17 cellular contexts compared by ENCODE assay signal in genomic region chr4:156992943-156993342, GRCh38. TPM values are rescaled to one million over a fixed set of nuclear protein-coding genes. Genes with fewer than 3 reads are reported as not detected.
DNase-seq lines count a peak whose midpoint lies in the region; ATAC-seq and TF ChIP-seq lines count a peak whose summit lies in the region.
"Had no signal": no experiment of that assay in that cellular context is flagged by ENCODE, and none has a peak within 500 bp of the region (broad histone marks: within the 10 kb centered on the region; RNA-seq: fewer than 3 reads in every experiment).

No MANE protein-coding gene starts in this region.

- H3K4me1 ChIP-seq in thyroid gland (peaks cover 0 to 3% of the 10 kb centered on the region in 2 donors), MM.1S (ENCODE audit: low read length) (no peaks in the 10 kb centered on the region)
- H3K4me1 ChIP-seq: A549, BLaER1 had no signal

- intact Hi-C loops in thyroid gland (cut with DNase I): no loop called here

- H3K9me3 ChIP-seq in thyroid gland (no peaks in the 10 kb centered on the region), MM.1S (replicated peaks; ENCODE audit: insufficient read depth, low read length) (no peaks in the 10 kb centered on the region)
- H3K9me3 ChIP-seq: A549 had no signal

- no peaks in the 10 kb centered on the region for H3K79me2 ChIP-seq in MM.1S (ENCODE audit: low read length)

- DNase-seq in EL: peak; percentile 36
- peak; percentile 50 for DNase-seq in fibroblast of pulmonary artery (ENCODE audit: low read depth)
- DNase-seq in omental fat pad (ENCODE audit: low spot score): no peak
- DNase-seq in thyroid gland: no peak
- DNase-seq in activated CD8-positive, alpha-beta memory T cell treated with anti-CD3 and anti-CD28 coated beads, Interleukin-2, amount 50 U/mL, for 4 hours: no peak
- DNase-seq in MM.1S: no peak
- DNase-seq: CD8-positive, alpha-beta memory T cell; DMS79; NCI-H1417; NCI-H187 treated with DMSO at 0.1 percent for 48 hours; NCI-H2227 treated with DMSO at 0.1 percent for 48 hours; NCI-H524 treated with DMSO at 0.1 percent for 48 hours; SHP77 had no signal

- no peak overlapping the region for H3K4me2 ChIP-seq in MM.1S (ENCODE audit: low read depth, low read length)
- H3K4me2 ChIP-seq: A549, BLaER1 had no signal

- H3K27ac ChIP-seq in thyroid gland (no peak overlapping the region), MM.1S (ENCODE audit: low read length) (no peak overlapping the region)
- H3K27ac ChIP-seq: A549, BLaER1 had no signal

- no peaks in the 10 kb centered on the region for H3K9me2 ChIP-seq in MM.1S (replicated peaks; ENCODE audit: insufficient read depth, low read length)

- H2AFZ ChIP-seq in MM.1S (ENCODE audit: low read length): no peak overlapping the region

- no peak for TF ChIP-seq POLR2A in thyroid gland (IDR thresholded peaks at IDR 0.05)

- ATAC-seq in SK-N-SH treated with all-trans-retinoic acid at 6 μM for 48 hours (no peak), omental fat pad (ENCODE audit: low FRiP score) (peak; percentile 54)
- ATAC-seq: A549 had no signal

- no peak overlapping the region for H3K9ac ChIP-seq in MM.1S (ENCODE audit: low read length)
- H3K9ac ChIP-seq: BLaER1 had no signal

- H3K4me3 ChIP-seq in fibroblast of pulmonary artery (replicated peaks; ENCODE audit: low read depth, low read length): no peak overlapping the region
- no peak overlapping the region for H3K4me3 ChIP-seq in thyroid gland (replicated peaks in 1 of 3)
- H3K4me3 ChIP-seq in MM.1S (ENCODE audit: low read length): no peak overlapping the region
- H3K4me3 ChIP-seq: A549, BLaER1, HAP-1 had no signal

- WGBS in thyroid gland, 2 donors: 58 to 64% methylated on average over 2 of the region's 2 CpGs

- H4K20me1 ChIP-seq in MM.1S (ENCODE audit: insufficient read depth, low read length): no peaks in the 10 kb centered on the region
- H4K20me1 ChIP-seq: BLaER1 had no signal

- H3F3A ChIP-seq in MM.1S (ENCODE audit: insufficient read depth, low read length): no peaks in the 10 kb centered on the region

- H3K27me3 ChIP-seq in thyroid gland: no peaks in the 10 kb centered on the region
- H3K27me3 ChIP-seq in MM.1S (replicated peaks; ENCODE audit: insufficient read depth, low read length): no peaks in the 10 kb centered on the region
- H3K27me3 ChIP-seq: BLaER1 had no signal

- no peaks in the 10 kb centered on the region for H3K36me3 ChIP-seq in thyroid gland
- no peaks in the 10 kb centered on the region for H3K36me3 ChIP-seq in MM.1S (replicated peaks; ENCODE audit: insufficient read depth, low read length)
- H3K36me3 ChIP-seq: BLaER1, HAP-1 had no signal

- TF ChIP-seq CTCF in fibroblast of pulmonary artery (IDR thresholded peaks at IDR 0.05; ENCODE audit: low read length, missing control alignments) (no peak), omental fat pad (IDR thresholded peaks at IDR 0.05) (no peak), thyroid gland (IDR thresholded peaks at IDR 0.05) (no peak), MM.1S (IDR thresholded peaks at IDR 0.05; ENCODE audit: low read length) (no peak)

TF ChIP-seq in SK-N-SH treated with all-trans-retinoic acid at 6 μM for 48 hours, 23 proteins besides CTCF, POLR2A, EP300 and RAD21:
- peak; percentile 56 for TF ChIP-seq ZNF70 (CRISPR knock-in tag; IDR thresholded peaks at IDR 0.05)
- TF ChIP-seq ESRRG (CRISPR knock-in tag; IDR thresholded peaks at IDR 0.05): no peak

RNA-seq across cellular contexts. Expression of gene PDGFC, which starts 21.3 kb away (rescaled TPM):
- total RNA-seq in omental fat pad: 10 to 100 TPM; 22.5 to 38.2 (median 33.1) TPM
- 10 to 100 TPM; 28.9 to 34.6 (median 29.9) TPM for total RNA-seq in thyroid gland

Comparison
In these comparisons a context has a peak if more than half of its experiments do, and no peak if none do; other contexts are left out.
1. DNase-seq: peak in EL (single experiment) and fibroblast of pulmonary artery (single experiment); none in omental fat pad (single experiment), thyroid gland (0 of 2), activated CD8-positive, alpha-beta memory T cell treated with anti-CD3 and anti-CD28 coated beads, Interleukin-2, amount 50 U/mL, for 4 hours (single experiment) and MM.1S (single experiment).